ENCODE assay signal across 33 cellular contexts in the genomic region with DNA sequence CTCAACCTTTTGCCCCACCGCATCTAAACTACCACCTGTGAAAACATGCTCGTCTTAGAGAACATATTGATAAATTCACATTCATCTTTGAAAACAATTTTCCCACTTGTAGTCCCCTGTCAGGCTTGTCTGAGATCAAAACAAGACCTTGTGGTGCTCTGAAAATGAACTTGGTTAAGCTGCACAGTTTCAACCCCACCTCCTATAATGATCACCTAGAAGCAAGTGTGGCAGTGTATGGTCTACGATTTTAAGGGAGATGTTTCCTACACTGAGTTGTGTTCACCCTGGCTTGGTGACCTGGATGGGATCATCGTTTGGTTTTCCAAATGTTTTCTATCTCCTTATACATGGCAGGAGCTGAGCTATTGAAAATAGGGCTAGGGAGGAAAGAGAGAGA.
"Had no signal": no experiment of that assay in that cellular context is flagged by ENCODE, and none has a peak within 500 bp of the region (broad histone marks: within the 10 kb centered on the region; RNA-seq: fewer than 3 reads in every experiment).

No MANE protein-coding gene starts in this region.

- H3K9me3 ChIP-seq: esophagus muscularis mucosa, gastrocnemius medialis, heart left ventricle had no signal

- H3K4me1 ChIP-seq: esophagus muscularis mucosa, foreskin keratinocyte, gastrocnemius medialis, heart left ventricle had no signal

- H3K27me3 Mint-ChIP-seq: activated CD4-positive, alpha-beta memory T cell treated with anti-CD3 and anti-CD28 coated beads, Interleukin-2, amount 10 ng/mL, durations not matched to agents 7 days and 5 days; activated CD4-positive, alpha-beta T cell treated with anti-CD3 and anti-CD28 coated beads, Interleukin-2, amount 10 ng/mL, durations not matched to agents 7 days and 5 days; activated naive CD8-positive, alpha-beta T cell; activated T-cell treated with anti-CD3 and anti-CD28 coated beads, Interleukin-2, amount 50 U/mL, for 24 hours; central memory CD8-positive, alpha-beta T cell; effector memory CD8-positive, alpha-beta T cell had no signal

- FAIRE-seq: astrocyte, bronchial epithelial cell had no signal

- H3K36me3 Mint-ChIP-seq: activated naive CD8-positive, alpha-beta T cell had no signal

- DNase-seq: activated CD4-positive, alpha-beta memory T cell treated with anti-CD3 and anti-CD28 coated beads, Interleukin-2, amount 10 ng/mL, durations not matched to agents 7 days and 5 days; activated CD4-positive, alpha-beta T cell treated with anti-CD3 and anti-CD28 coated beads for 1 hour; activated CD4-positive, alpha-beta T cell treated with anti-CD3 and anti-CD28 coated beads for 4 hours; activated CD4-positive, alpha-beta T cell treated with anti-CD3 and anti-CD28 coated beads, Interleukin-2, amount 10 ng/mL, durations not matched to agents 7 days and 5 days; activated CD4-positive, alpha-beta T cell treated with anti-CD3 and anti-CD28 coated beads, Interleukin-2, amount 50 U/mL, for 4 hours; activated CD8-positive, alpha-beta memory T cell treated with anti-CD3 and anti-CD28 coated beads, Interleukin-2, amount 50 U/mL, for 48 hours; activated effector memory CD4-positive, alpha-beta T cell treated with Interleukin-2 at 50 U/mL for 16 hours; activated gamma-delta T cell treated with Interleukin-2 at 50 U/mL for 16 hours; activated naive CD4-positive, alpha-beta T cell treated with anti-CD3 and anti-CD28 coated beads, Interleukin-2, amount 50 U/mL, for 16 hours; activated naive CD4-positive, alpha-beta T cell treated with Interleukin-2 at 50 U/mL for 16 hours; activated T-cell treated with anti-CD3 and anti-CD28 coated beads for 4 hours; activated T-cell treated with anti-CD3 and anti-CD28 coated beads, Interleukin-2, amount 50 U/mL, for 24 hours; activated T-cell treated with anti-CD3 and anti-CD28 coated beads, Interleukin-2, amount 50 U/mL, for 72 hours; amniotic stem cell; anterior cingulate cortex; brain microvascular endothelial cell; cortex of kidney; dermis blood vessel endothelial cell; effector CD4-positive, alpha-beta T cell; effector memory CD8-positive, alpha-beta T cell; erythroblast; foreskin keratinocyte; gastrocnemius medialis; glutamatergic neuron; heart left ventricle; T-helper 2 cell had no signal

- H3K4me3 ChIP-seq: esophagus muscularis mucosa, gastrocnemius medialis, heart left ventricle had no signal

- H3K4me1 Mint-ChIP-seq: activated CD4-positive, alpha-beta memory T cell treated with anti-CD3 and anti-CD28 coated beads, Interleukin-2, amount 10 ng/mL, durations not matched to agents 7 days and 5 days; activated CD4-positive, alpha-beta T cell treated with anti-CD3 and anti-CD28 coated beads, Interleukin-2, amount 10 ng/mL, durations not matched to agents 7 days and 5 days; central memory CD8-positive, alpha-beta T cell; WTC11 had no signal

- H3K27me3 ChIP-seq: brain microvascular endothelial cell, esophagus muscularis mucosa, foreskin keratinocyte, gastrocnemius medialis, heart left ventricle had no signal

- H3K27ac ChIP-seq: brain microvascular endothelial cell, esophagus muscularis mucosa, foreskin keratinocyte, gastrocnemius medialis, heart left ventricle, VCaP had no signal

- H3K27ac Mint-ChIP-seq: activated CD4-positive, alpha-beta memory T cell treated with anti-CD3 and anti-CD28 coated beads, Interleukin-2, amount 10 ng/mL, durations not matched to agents 7 days and 5 days; activated CD4-positive, alpha-beta T cell treated with anti-CD3 and anti-CD28 coated beads, Interleukin-2, amount 10 ng/mL, durations not matched to agents 7 days and 5 days; activated naive CD8-positive, alpha-beta T cell; activated T-cell treated with anti-CD3 and anti-CD28 coated beads, Interleukin-2, amount 50 U/mL, for 24 hours; activated T-cell treated with anti-CD3 and anti-CD28 coated beads, Interleukin-2, amount 50 U/mL, for 72 hours; effector memory CD8-positive, alpha-beta T cell; WTC11 had no signal

- ATAC-seq: activated T-cell treated with anti-CD3 and anti-CD28 coated beads, Interleukin-2, amount 50 U/mL, for 72 hours; effector memory CD8-positive, alpha-beta T cell; foreskin keratinocyte; gastrocnemius medialis; heart left ventricle; WTC11 had no signal

- H3K4me3 Mint-ChIP-seq: activated CD4-positive, alpha-beta memory T cell treated with anti-CD3 and anti-CD28 coated beads, Interleukin-2, amount 10 ng/mL, durations not matched to agents 7 days and 5 days; activated CD4-positive, alpha-beta T cell treated with anti-CD3 and anti-CD28 coated beads, Interleukin-2, amount 10 ng/mL, durations not matched to agents 7 days and 5 days; activated naive CD8-positive, alpha-beta T cell; activated T-cell treated with anti-CD3 and anti-CD28 coated beads, Interleukin-2, amount 50 U/mL, for 24 hours; activated T-cell treated with anti-CD3 and anti-CD28 coated beads, Interleukin-2, amount 50 U/mL, for 72 hours; central memory CD8-positive, alpha-beta T cell; effector memory CD8-positive, alpha-beta T cell; WTC11 had no signal

- H3K36me3 ChIP-seq: brain microvascular endothelial cell, esophagus muscularis mucosa, gastrocnemius medialis, heart left ventricle had no signal
